Comparison of ENCODE assay signal across 1 cellular context in genomic region chr2:165594935-165595255, GRCh38.
TF ChIP-seq lines count a peak whose summit lies in the region.

No MANE protein-coding gene starts in this region.

TF ChIP-seq in GM12878, 131 proteins besides CTCF, POLR2A, EP300 and RAD21 (continued from another document and continues in another):
- TF ChIP-seq HSF1 (IDR thresholded peaks at IDR 0.05; ENCODE audit: low read depth, low read length) (no peak), ZBTB40 (IDR thresholded peaks at IDR 0.05; ENCODE audit: borderline replicate concordance) (no peak; the same call in 1 of the 2 replicates), MTA2 (IDR thresholded peaks at IDR 0.05; ENCODE audit: low read depth) (0 out of 2 replicates have a peak, but pooled peaks have one; percentile 5), SMAD1 (IDR thresholded peaks at IDR 0.05; ENCODE audit: low read depth, partially characterized antibody) (peak; percentile 77), HDGF (IDR thresholded peaks at IDR 0.05) (no peak), CHD4 (IDR thresholded peaks at IDR 0.05) (no peak), ZBTB4 (CRISPR knock-in tag; IDR thresholded peaks at IDR 0.05) (no peak), IKZF1 (conservative IDR thresholded peaks at IDR 0.05) (peak; percentile 93), POLR2AphosphoS5 (IDR thresholded peaks at IDR 0.05; ENCODE audit: low read length) (no peak), IKZF2 (IDR thresholded peaks at IDR 0.05) (peak; percentile 92; a peak in 3 of 4 replicates), EGR1 (IDR thresholded peaks at IDR 0.05; ENCODE audit: borderline replicate concordance in 1 of 2, low read depth in 2 of 2, low read length in 2 of 2) (no peak), ETV6 (conservative IDR thresholded peaks at IDR 0.05 in 1 of 2, IDR thresholded peaks at IDR 0.05 in 1 of 2; ENCODE audit: borderline replicate concordance in 1 of 2, low read depth in 1 of 2) (no peak), MXI1 (IDR thresholded peaks at IDR 0.05; ENCODE audit: low read depth, low read length) (no peak), ZNF687 (IDR thresholded peaks at IDR 0.05) (peak; percentile 52), FOXK2 (IDR thresholded peaks at IDR 0.05) (no peak), STAT1 (conservative IDR thresholded peaks at IDR 0.05) (no peak), RBBP5 (conservative IDR thresholded peaks at IDR 0.05) (no peak), ZBTB33 (IDR thresholded peaks at IDR 0.05) (no peak), EED (IDR thresholded peaks at IDR 0.05; ENCODE audit: low read depth) (no peak), SUZ12 (IDR thresholded peaks at IDR 0.05; ENCODE audit: unreplicated experiment) (no peak), PKNOX1 (IDR thresholded peaks at IDR 0.05) (peak; percentile 62), MTA3 (IDR thresholded peaks at IDR 0.05; ENCODE audit: borderline replicate concordance, low read length) (no peak), RUNX3 (IDR thresholded peaks at IDR 0.05; ENCODE audit: low read length) (peak; percentile 52), BCL11A (IDR thresholded peaks at IDR 0.05; ENCODE audit: low read depth, low read length) (no peak), TCF12 (IDR thresholded peaks at IDR 0.05; ENCODE audit: low read depth, low read length) (no peak), RCOR1 (conservative IDR thresholded peaks at IDR 0.05; ENCODE audit: low read depth, low read length) (no peak), SRF (IDR thresholded peaks at IDR 0.05; ENCODE audit: low read depth in 2 of 2, low read length in 2 of 2) (no peak), DPF2 (IDR thresholded peaks at IDR 0.05) (peak; percentile 64; the same call in 1 of the 2 replicates), PBX3 (IDR thresholded peaks at IDR 0.05; ENCODE audit: insufficient replicate concordance, low read depth, low read length) (no peak), NKRF (conservative IDR thresholded peaks at IDR 0.05) (no peak), CHD1 (IDR thresholded peaks at IDR 0.05; ENCODE audit: low read depth, low read length) (no peak), MAX (IDR thresholded peaks at IDR 0.05; ENCODE audit: low read depth, low read length) (no peak), RELB (IDR thresholded peaks at IDR 0.05; ENCODE audit: low read depth) (peak; percentile 56), BCL3 (IDR thresholded peaks at IDR 0.05; ENCODE audit: borderline replicate concordance, insufficient read depth, low read depth, low read length, poor library complexity, severe bottlenecking) (no peak)
